1 cellular context compared by ENCODE assay signal in the genomic region with DNA sequence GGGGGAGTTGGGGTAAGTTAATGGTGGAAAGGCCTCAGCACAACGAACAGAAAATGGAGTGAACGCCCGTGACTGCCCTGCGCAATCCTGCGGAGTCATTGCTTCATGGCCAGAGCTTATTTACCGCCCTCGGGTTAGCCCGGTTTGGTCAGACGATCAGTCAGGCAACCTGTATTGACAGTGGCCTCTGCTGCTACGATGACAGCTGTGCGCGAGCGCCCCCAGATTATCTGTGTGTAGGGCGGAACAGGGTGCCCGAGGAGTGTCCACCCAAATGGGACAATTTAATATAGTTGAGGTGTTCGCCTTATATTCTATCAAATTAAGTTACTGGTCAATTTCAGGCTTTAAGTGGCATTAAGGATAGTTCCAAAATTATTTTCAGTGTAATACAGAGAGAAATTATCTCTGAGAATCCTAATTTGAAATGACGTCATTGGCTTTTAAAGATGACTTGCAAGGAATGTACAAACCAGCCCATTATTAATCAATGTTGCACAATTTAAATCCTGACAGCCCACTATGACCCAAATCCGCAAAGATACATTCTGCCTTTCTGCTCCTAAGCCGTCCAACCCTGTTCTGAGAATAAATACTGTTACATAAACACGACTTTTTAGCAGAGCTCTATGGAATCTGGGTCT.
TF ChIP-seq lines count a peak whose summit lies in the region.

No MANE protein-coding gene starts in this region.

TF ChIP-seq in K562, 482 proteins besides CTCF, POLR2A, EP300 and RAD21 (continued from another document and continues in another):
- TF ChIP-seq, protein P1, sequence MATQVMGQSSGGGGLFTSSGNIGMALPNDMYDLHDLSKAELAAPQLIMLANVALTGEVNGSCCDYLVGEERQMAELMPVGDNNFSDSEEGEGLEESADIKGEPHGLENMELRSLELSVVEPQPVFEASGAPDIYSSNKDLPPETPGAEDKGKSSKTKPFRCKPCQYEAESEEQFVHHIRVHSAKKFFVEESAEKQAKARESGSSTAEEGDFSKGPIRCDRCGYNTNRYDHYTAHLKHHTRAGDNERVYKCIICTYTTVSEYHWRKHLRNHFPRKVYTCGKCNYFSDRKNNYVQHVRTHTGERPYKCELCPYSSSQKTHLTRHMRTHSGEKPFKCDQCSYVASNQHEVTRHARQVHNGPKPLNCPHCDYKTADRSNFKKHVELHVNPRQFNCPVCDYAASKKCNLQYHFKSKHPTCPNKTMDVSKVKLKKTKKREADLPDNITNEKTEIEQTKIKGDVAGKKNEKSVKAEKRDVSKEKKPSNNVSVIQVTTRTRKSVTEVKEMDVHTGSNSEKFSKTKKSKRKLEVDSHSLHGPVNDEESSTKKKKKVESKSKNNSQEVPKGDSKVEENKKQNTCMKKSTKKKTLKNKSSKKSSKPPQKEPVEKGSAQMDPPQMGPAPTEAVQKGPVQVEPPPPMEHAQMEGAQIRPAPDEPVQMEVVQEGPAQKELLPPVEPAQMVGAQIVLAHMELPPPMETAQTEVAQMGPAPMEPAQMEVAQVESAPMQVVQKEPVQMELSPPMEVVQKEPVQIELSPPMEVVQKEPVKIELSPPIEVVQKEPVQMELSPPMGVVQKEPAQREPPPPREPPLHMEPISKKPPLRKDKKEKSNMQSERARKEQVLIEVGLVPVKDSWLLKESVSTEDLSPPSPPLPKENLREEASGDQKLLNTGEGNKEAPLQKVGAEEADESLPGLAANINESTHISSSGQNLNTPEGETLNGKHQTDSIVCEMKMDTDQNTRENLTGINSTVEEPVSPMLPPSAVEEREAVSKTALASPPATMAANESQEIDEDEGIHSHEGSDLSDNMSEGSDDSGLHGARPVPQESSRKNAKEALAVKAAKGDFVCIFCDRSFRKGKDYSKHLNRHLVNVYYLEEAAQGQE (CRISPR knock-in tag; IDR thresholded peaks at IDR 0.05; ENCODE audit: low read depth) = no peak
- TF ChIP-seq GMEB1 (CRISPR knock-in tag; IDR thresholded peaks at IDR 0.05) (no peak), NFATC3 (IDR thresholded peaks at IDR 0.05) (no peak), ZNF57 (CRISPR knock-in tag; IDR thresholded peaks at IDR 0.05) (no peak), MYBL2 (IDR thresholded peaks at IDR 0.05; ENCODE audit: low read depth) (no peak), MYBL2 (CRISPR knock-in tag; IDR thresholded peaks at IDR 0.05; ENCODE audit: borderline replicate concordance) (no peak), CSDE1 (IDR thresholded peaks at IDR 0.05) (no peak), ZNF444 (CRISPR knock-in tag; IDR thresholded peaks at IDR 0.05) (no peak), NEUROD1 (IDR thresholded peaks at IDR 0.05; ENCODE audit: borderline replicate concordance, low read depth, low read length, partially characterized antibody) (no peak), MNT (conservative IDR thresholded peaks at IDR 0.05) (peak in 1 of 2 experiments; percentile 41; a peak in 3 of 4 replicates), RBM15 (IDR thresholded peaks at IDR 0.05; ENCODE audit: insufficient read depth, low read length) (no peak), ZNF583 (CRISPR knock-in tag; IDR thresholded peaks at IDR 0.05) (no peak), ETS2 (tag; IDR thresholded peaks at IDR 0.05; ENCODE audit: borderline replicate concordance, poor library complexity, severe bottlenecking) (no peak), TCF7L2 (IDR thresholded peaks at IDR 0.05; ENCODE audit: low read depth, low read length) (no peak), ELF2 (CRISPR knock-in tag; IDR thresholded peaks at IDR 0.05) (no peak), ZNF124 (CRISPR knock-in tag; IDR thresholded peaks at IDR 0.05) (no peak), ZNF282 (CRISPR knock-in tag; IDR thresholded peaks at IDR 0.05) (no peak), ATF1 (CRISPR knock-in tag; IDR thresholded peaks at IDR 0.05) (no peak), ATF1 (tag; IDR thresholded peaks at IDR 0.05) (no peak), MIER1 (IDR thresholded peaks at IDR 0.05; ENCODE audit: low read depth) (no peak), POLR2B (IDR thresholded peaks at IDR 0.05; ENCODE audit: low read depth, partially characterized antibody) (no peak), KAT8 (IDR thresholded peaks at IDR 0.05; ENCODE audit: low read depth) (no peak), POLR2H (tag; IDR thresholded peaks at IDR 0.05; ENCODE audit: low read depth) (peak; percentile 7; the same call in 1 of the 2 replicates), PCBP2 (IDR thresholded peaks at IDR 0.05; ENCODE audit: low read depth, low read length, poor library complexity, severe bottlenecking) (no peak), THRAP3 (IDR thresholded peaks at IDR 0.05; ENCODE audit: borderline replicate concordance) (no peak), ZZZ3 (IDR thresholded peaks at IDR 0.05) (no peak), SIRT6 (IDR thresholded peaks at IDR 0.05; ENCODE audit: low read depth, low read length) (no peak), HDAC8 (tag; IDR thresholded peaks at IDR 0.05) (no peak), ZNF655 (CRISPR knock-in tag; IDR thresholded peaks at IDR 0.05) (no peak), BRD4 (IDR thresholded peaks at IDR 0.05) (no peak), CBX1 (IDR thresholded peaks at IDR 0.05; ENCODE audit: low read depth) (no peak), CLOCK (CRISPR knock-in tag; IDR thresholded peaks at IDR 0.05; ENCODE audit: borderline replicate concordance) (no peak), ARNT (IDR thresholded peaks at IDR 0.05) (no peak), TRIM28 (IDR thresholded peaks at IDR 0.05) (no peak), MTA1 (IDR thresholded peaks at IDR 0.05; ENCODE audit: borderline replicate concordance) (no peak), HBP1 (CRISPR knock-in tag; IDR thresholded peaks at IDR 0.05) (no peak)
- TF ChIP-seq, protein P2, sequence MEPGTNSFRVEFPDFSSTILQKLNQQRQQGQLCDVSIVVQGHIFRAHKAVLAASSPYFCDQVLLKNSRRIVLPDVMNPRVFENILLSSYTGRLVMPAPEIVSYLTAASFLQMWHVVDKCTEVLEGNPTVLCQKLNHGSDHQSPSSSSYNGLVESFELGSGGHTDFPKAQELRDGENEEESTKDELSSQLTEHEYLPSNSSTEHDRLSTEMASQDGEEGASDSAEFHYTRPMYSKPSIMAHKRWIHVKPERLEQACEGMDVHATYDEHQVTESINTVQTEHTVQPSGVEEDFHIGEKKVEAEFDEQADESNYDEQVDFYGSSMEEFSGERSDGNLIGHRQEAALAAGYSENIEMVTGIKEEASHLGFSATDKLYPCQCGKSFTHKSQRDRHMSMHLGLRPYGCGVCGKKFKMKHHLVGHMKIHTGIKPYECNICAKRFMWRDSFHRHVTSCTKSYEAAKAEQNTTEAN (CRISPR knock-in tag; IDR thresholded peaks at IDR 0.05) = 0 out of 2 replicates have a peak, but pooled peaks have one; percentile 39
- TF ChIP-seq, protein P3, sequence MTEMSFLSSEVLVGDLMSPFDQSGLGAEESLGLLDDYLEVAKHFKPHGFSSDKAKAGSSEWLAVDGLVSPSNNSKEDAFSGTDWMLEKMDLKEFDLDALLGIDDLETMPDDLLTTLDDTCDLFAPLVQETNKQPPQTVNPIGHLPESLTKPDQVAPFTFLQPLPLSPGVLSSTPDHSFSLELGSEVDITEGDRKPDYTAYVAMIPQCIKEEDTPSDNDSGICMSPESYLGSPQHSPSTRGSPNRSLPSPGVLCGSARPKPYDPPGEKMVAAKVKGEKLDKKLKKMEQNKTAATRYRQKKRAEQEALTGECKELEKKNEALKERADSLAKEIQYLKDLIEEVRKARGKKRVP (CRISPR knock-in tag; IDR thresholded peaks at IDR 0.05) = 0 out of 2 replicates have a peak, but pooled peaks have one; percentile 15
- TF ChIP-seq, protein P4, sequence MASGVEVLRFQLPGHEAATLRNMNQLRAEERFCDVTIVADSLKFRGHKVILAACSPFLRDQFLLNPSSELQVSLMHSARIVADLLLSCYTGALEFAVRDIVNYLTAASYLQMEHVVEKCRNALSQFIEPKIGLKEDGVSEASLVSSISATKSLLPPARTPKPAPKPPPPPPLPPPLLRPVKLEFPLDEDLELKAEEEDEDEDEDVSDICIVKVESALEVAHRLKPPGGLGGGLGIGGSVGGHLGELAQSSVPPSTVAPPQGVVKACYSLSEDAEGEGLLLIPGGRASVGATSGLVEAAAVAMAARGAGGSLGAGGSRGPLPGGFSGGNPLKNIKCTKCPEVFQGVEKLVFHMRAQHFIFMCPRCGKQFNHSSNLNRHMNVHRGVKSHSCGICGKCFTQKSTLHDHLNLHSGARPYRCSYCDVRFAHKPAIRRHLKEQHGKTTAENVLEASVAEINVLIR (CRISPR knock-in tag; IDR thresholded peaks at IDR 0.05) = no peak
- TF ChIP-seq, protein P5, sequence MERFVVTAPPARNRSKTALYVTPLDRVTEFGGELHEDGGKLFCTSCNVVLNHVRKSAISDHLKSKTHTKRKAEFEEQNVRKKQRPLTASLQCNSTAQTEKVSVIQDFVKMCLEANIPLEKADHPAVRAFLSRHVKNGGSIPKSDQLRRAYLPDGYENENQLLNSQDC (CRISPR knock-in tag; IDR thresholded peaks at IDR 0.05) = no peak
- TF ChIP-seq, protein P6, sequence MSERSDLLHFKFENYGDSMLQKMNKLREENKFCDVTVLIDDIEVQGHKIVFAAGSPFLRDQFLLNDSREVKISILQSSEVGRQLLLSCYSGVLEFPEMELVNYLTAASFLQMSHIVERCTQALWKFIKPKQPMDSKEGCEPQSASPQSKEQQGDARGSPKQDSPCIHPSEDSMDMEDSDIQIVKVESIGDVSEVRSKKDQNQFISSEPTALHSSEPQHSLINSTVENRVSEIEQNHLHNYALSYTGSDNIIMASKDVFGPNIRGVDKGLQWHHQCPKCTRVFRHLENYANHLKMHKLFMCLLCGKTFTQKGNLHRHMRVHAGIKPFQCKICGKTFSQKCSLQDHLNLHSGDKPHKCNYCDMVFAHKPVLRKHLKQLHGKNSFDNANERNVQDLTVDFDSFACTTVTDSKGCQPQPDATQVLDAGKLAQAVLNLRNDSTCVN (CRISPR knock-in tag; IDR thresholded peaks at IDR 0.05) = no peak
